ENCODE assay signal across 1 cellular context in the genomic region with DNA sequence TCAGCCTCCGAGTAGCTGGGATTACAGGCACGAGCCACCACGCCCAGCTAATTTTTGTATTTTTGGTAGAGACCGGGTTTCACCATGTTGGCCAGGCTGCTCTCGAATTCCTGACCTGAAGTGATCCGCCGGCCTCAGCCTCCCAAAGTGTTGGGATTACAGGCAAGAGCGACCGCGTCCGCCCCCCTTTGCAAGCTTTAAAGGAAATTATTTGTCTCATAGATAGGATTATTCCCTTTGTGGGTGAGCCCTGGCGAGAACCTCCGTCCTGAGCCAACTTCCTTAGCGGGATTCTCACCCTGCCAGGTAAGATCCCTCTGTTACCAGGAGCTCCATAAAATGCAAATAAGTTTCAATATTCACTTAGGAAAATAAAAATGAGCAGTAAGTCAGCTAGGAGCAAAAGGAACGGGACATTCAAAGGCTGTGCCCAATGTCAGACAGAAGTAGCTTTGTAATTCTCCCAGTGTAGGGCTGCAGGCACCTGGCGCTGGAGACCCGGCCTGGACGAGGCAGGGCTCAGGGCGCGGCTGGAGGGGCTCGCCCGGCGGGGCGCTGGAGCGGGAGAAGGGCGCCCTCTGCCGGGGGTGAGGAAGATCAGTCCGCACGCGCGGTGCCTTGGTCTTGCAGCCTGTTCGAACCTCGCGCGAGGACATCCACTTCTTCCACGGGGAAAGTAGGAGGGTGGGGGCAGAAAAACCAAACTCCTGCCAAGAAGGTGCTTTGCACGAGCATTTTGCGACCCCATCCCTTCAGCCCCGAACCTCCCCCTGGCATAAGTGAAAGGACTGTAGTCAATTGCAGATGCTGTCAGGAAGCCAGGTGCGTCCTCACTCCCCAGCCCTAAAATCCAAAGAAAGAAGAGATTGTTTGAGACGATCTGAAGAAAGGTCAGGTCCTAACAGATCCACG.
TF ChIP-seq lines count a peak whose summit lies in the region.

No MANE protein-coding gene starts in this region.

TF ChIP-seq in GM23338, 12 proteins besides CTCF, POLR2A, EP300 and RAD21 (continued from another document):
- TF ChIP-seq, protein P1, sequence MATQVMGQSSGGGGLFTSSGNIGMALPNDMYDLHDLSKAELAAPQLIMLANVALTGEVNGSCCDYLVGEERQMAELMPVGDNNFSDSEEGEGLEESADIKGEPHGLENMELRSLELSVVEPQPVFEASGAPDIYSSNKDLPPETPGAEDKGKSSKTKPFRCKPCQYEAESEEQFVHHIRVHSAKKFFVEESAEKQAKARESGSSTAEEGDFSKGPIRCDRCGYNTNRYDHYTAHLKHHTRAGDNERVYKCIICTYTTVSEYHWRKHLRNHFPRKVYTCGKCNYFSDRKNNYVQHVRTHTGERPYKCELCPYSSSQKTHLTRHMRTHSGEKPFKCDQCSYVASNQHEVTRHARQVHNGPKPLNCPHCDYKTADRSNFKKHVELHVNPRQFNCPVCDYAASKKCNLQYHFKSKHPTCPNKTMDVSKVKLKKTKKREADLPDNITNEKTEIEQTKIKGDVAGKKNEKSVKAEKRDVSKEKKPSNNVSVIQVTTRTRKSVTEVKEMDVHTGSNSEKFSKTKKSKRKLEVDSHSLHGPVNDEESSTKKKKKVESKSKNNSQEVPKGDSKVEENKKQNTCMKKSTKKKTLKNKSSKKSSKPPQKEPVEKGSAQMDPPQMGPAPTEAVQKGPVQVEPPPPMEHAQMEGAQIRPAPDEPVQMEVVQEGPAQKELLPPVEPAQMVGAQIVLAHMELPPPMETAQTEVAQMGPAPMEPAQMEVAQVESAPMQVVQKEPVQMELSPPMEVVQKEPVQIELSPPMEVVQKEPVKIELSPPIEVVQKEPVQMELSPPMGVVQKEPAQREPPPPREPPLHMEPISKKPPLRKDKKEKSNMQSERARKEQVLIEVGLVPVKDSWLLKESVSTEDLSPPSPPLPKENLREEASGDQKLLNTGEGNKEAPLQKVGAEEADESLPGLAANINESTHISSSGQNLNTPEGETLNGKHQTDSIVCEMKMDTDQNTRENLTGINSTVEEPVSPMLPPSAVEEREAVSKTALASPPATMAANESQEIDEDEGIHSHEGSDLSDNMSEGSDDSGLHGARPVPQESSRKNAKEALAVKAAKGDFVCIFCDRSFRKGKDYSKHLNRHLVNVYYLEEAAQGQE (IDR thresholded peaks at IDR 0.05; ENCODE audit: unreplicated experiment): no peak
